In genomic region chr16:22374311-22375116, GRCh38 we compare ENCODE assay signal across 1 cellular context.
TF ChIP-seq lines count a peak whose summit lies in the region.

CDR2 (minus strand) TSS chr16:22374619; CDS start chr16:22374309, 310 bp downstream.

TF ChIP-seq in K562, 482 proteins besides CTCF, POLR2A, EP300 and RAD21 (continued from another document and continues in another):
- TF ChIP-seq ATF2 (CRISPR knock-in tag; IDR thresholded peaks at IDR 0.05) (no peak), ZNF79 (CRISPR knock-in tag; IDR thresholded peaks at IDR 0.05; ENCODE audit: low read depth) (no peak), ZNF507 (tag; conservative IDR thresholded peaks at IDR 0.05) (no peak), XRCC4 (IDR thresholded peaks at IDR 0.05; ENCODE audit: extremely low read depth, insufficient read depth, insufficient read length) (no peak), ETS1 (conservative IDR thresholded peaks at IDR 0.05; ENCODE audit: control insufficient read depth, low read depth, low read length) (peak; percentile 71; the same call in 1 of the 2 replicates), MEF2D (tag; conservative IDR thresholded peaks at IDR 0.05; ENCODE audit: low read depth) (no peak), TFAP4 (CRISPR knock-in tag; IDR thresholded peaks at IDR 0.05; ENCODE audit: borderline replicate concordance) (peak; percentile 24; the same call in 1 of the 2 replicates), HMGN3 (IDR thresholded peaks at IDR 0.05; ENCODE audit: borderline replicate concordance, extremely low read depth, insufficient read length, low read depth, low read length) (peak; percentile 44), ZNF830 (CRISPR knock-in tag; IDR thresholded peaks at IDR 0.05) (no peak), SRSF7 (optimal IDR thresholded peaks at IDR 0.05; ENCODE audit: low read depth, low read length) (no peak), ZBED1 (IDR thresholded peaks at IDR 0.05) (no peak), L3MBTL2 (IDR thresholded peaks at IDR 0.05) (peak; percentile 74), PTTG1 (tag; IDR thresholded peaks at IDR 0.05; ENCODE audit: low read depth) (no peak), CREB1 (IDR thresholded peaks at IDR 0.05) (no peak), CREB1 (CRISPR knock-in tag; IDR thresholded peaks at IDR 0.05) (peak; percentile 46; the same call in 1 of the 2 replicates), MECOM (CRISPR knock-in tag; IDR thresholded peaks at IDR 0.05) (no peak), RBFOX2 (IDR thresholded peaks at IDR 0.05; ENCODE audit: low read depth, low read length) (peak; percentile 95), EHMT2 (IDR thresholded peaks at IDR 0.05) (no peak), POLR2G (IDR thresholded peaks at IDR 0.05; ENCODE audit: low read depth, low read length) (peak; percentile 98), NRF1 (conservative IDR thresholded peaks at IDR 0.05 in 1 of 2, IDR thresholded peaks at IDR 0.05 in 1 of 2) (peak; percentile 75 to 78), NCOA6 (IDR thresholded peaks at IDR 0.05) (no peak), POLR2AphosphoS5 (IDR thresholded peaks at IDR 0.05; ENCODE audit: control insufficient read depth, insufficient read depth, low read depth, low read length) (peak; percentile 61; the same call in 1 of the 2 replicates), MBD2 (IDR thresholded peaks at IDR 0.05; ENCODE audit: borderline replicate concordance, low read depth) (peak; percentile 98), ZFP30 (CRISPR knock-in tag; IDR thresholded peaks at IDR 0.05; ENCODE audit: borderline replicate concordance) (no peak), MXD1 (CRISPR knock-in tag; IDR thresholded peaks at IDR 0.05; ENCODE audit: borderline replicate concordance, poor library complexity, severe bottlenecking) (peak; percentile 60), GTF3C2 (IDR thresholded peaks at IDR 0.05; ENCODE audit: borderline replicate concordance, extremely low read depth, insufficient read length) (no peak), GATAD2B (IDR thresholded peaks at IDR 0.05; ENCODE audit: borderline replicate concordance) (peak; percentile 86), SIRT6 (IDR thresholded peaks at IDR 0.05; ENCODE audit: low read depth, low read length) (no peak), STAT5A (IDR thresholded peaks at IDR 0.05; ENCODE audit: borderline replicate concordance, low read length) (no peak), ZNF311 (CRISPR knock-in tag; IDR thresholded peaks at IDR 0.05) (no peak), ZNF274 (IDR thresholded peaks at IDR 0.05; ENCODE audit: borderline replicate concordance, low read depth, low read length) (no peak), THAP12 (CRISPR knock-in tag; IDR thresholded peaks at IDR 0.05) (peak; percentile 33; the same call in 1 of the 2 replicates), SMAD4 (CRISPR knock-in tag; conservative IDR thresholded peaks at IDR 0.05) (peak; percentile 83), SNRNP70 (optimal IDR thresholded peaks at IDR 0.05; ENCODE audit: low read depth, low read length) (no peak), TAF9B (IDR thresholded peaks at IDR 0.05; ENCODE audit: partially characterized antibody) (no peak), FOXO4 (CRISPR knock-in tag; IDR thresholded peaks at IDR 0.05) (no peak; the same call in 1 of the 2 replicates), POLR3A (IDR thresholded peaks at IDR 0.05; ENCODE audit: borderline replicate concordance, extremely low read depth, insufficient read depth, insufficient read length) (no peak), NCOA1 (IDR thresholded peaks at IDR 0.05; ENCODE audit: low read depth) (no peak)
- TF ChIP-seq, protein P1, sequence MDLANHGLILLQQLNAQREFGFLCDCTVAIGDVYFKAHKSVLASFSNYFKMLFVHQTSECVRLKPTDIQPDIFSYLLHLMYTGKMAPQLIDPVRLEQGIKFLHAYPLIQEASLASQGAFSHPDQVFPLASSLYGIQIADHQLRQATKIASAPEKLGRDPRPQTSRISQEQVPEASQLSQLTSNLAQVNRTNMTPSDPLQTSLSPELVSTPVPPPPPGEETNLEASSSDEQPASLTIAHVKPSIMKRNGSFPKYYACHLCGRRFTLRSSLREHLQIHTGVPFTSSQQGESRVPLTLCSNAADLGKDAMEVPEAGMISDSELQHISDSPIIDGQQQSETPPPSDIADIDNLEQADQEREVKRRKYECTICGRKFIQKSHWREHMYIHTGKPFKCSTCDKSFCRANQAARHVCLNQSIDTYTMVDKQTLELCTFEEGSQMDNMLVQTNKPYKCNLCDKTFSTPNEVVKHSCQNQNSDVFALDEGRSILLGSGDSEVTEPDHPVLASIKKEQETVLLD (IDR thresholded peaks at IDR 0.05): no peak
- TF ChIP-seq, protein P2, sequence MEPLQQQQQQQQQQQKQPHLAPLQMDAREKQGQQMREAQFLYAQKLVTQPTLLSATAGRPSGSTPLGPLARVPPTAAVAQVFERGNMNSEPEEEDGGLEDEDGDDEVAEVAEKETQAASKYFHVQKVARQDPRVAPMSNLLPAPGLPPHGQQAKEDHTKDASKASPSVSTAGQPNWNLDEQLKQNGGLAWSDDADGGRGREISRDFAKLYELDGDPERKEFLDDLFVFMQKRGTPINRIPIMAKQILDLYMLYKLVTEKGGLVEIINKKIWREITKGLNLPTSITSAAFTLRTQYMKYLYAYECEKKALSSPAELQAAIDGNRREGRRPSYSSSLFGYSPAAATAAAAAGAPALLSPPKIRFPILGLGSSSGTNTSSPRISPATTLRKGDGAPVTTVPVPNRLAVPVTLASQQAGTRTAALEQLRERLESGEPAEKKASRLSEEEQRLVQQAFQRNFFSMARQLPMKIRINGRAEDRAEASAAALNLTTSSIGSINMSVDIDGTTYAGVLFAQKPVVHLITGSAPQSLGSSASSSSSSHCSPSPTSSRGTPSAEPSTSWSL (CRISPR knock-in tag; IDR thresholded peaks at IDR 0.05; ENCODE audit: borderline replicate concordance): no peak
- TF ChIP-seq, protein P3, sequence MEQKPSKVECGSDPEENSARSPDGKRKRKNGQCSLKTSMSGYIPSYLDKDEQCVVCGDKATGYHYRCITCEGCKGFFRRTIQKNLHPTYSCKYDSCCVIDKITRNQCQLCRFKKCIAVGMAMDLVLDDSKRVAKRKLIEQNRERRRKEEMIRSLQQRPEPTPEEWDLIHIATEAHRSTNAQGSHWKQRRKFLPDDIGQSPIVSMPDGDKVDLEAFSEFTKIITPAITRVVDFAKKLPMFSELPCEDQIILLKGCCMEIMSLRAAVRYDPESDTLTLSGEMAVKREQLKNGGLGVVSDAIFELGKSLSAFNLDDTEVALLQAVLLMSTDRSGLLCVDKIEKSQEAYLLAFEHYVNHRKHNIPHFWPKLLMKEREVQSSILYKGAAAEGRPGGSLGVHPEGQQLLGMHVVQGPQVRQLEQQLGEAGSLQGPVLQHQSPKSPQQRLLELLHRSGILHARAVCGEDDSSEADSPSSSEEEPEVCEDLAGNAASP (IDR thresholded peaks at IDR 0.05): no peak
- TF ChIP-seq, protein P4, sequence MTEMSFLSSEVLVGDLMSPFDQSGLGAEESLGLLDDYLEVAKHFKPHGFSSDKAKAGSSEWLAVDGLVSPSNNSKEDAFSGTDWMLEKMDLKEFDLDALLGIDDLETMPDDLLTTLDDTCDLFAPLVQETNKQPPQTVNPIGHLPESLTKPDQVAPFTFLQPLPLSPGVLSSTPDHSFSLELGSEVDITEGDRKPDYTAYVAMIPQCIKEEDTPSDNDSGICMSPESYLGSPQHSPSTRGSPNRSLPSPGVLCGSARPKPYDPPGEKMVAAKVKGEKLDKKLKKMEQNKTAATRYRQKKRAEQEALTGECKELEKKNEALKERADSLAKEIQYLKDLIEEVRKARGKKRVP (CRISPR knock-in tag; IDR thresholded peaks at IDR 0.05): no peak
- TF ChIP-seq, protein P5, sequence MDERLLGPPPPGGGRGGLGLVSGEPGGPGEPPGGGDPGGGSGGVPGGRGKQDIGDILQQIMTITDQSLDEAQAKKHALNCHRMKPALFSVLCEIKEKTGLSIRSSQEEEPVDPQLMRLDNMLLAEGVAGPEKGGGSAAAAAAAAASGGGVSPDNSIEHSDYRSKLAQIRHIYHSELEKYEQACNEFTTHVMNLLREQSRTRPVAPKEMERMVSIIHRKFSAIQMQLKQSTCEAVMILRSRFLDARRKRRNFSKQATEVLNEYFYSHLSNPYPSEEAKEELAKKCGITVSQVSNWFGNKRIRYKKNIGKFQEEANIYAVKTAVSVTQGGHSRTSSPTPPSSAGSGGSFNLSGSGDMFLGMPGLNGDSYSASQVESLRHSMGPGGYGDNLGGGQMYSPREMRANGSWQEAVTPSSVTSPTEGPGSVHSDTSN (CRISPR knock-in tag; IDR thresholded peaks at IDR 0.05; ENCODE audit: low read depth): peak; percentile 96
- TF ChIP-seq, protein P5 (tag; conservative IDR thresholded peaks at IDR 0.05; ENCODE audit: low read depth): peak; percentile 99
